9 cellular contexts compared by ENCODE assay signal in the genomic region with DNA sequence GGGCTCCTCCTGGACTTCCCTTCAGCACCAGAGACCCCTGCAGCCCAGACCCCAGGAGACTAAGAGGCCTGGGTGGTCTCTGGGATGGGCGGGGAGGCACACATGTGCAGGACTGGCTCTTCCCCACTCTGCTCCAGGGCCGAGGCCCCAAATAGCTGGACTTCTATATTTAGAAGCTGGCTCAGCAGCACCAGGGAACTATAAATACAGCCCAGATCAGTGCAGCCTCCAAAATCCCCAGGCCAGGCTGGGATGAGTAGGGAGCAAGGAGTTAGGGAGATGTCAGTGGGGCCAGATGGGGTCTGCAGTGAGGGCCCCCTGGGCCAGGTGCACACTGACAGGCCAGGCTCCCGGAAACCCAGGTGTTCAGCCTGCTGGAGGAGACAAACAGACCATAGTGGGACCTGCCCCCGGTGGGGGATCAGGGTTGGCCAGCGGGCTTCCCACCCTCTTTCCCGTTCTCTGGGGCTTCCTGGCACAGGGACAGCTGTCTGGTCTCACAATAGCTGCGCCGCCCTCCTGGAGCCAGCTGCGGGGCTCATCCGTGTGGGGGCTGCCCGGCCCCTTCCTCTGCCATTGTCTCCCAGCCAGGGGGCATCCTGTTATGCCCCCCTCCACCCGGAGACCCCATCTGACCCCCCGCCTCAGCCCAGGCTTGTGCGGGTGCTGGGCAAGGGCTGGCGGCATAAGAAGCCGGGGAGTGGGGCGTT. TPM values are rescaled to one million over a fixed set of nuclear protein-coding genes. Genes with fewer than 3 reads are reported as not detected.
A peak's percentile ranks its signal among the peaks of the same experiment; 100 is the strongest.
DNase-seq lines count a peak whose midpoint lies in the region; ATAC-seq and TF ChIP-seq lines count a peak whose summit lies in the region.
"Had no signal": no experiment of that assay in that cellular context is flagged by ENCODE, and none has a peak within 500 bp of the region (broad histone marks: within the 10 kb centered on the region; RNA-seq: fewer than 3 reads in every experiment).

No MANE protein-coding gene starts in this region.

- H3K4me3 ChIP-seq in colonic mucosa (no peak overlapping the region), aorta (ENCODE audit: low read length in 2 of 2) (no peak overlapping the region)

- WGBS in aorta, 2 donors, result 13 to 17% methylated on average over 15 to 17 of the region's 17 CpGs

- intact Hi-C loops in colonic mucosa (cut with DNase I), result no loop called here
- intact Hi-C loops in aorta (cut with DNase I), result no loop called here

- H3K9me3 ChIP-seq in colonic mucosa (no peaks in the 10 kb centered on the region), aorta (ENCODE audit: control insufficient read depth, low read length) (no peaks in the 10 kb centered on the region)

- H3K27me3 Mint-ChIP-seq in activated naive CD4-positive, alpha-beta T cell treated with anti-CD3 and anti-CD28 coated beads, Interleukin-2, amount 50 U/mL, for 24 hours, result no peaks in the 10 kb centered on the region
- H3K27me3 Mint-ChIP-seq in mesothelial cell of epicardium (ENCODE audit: low read depth), result no peaks in the 10 kb centered on the region

- in situ Hi-C loops in G401 (cut with HindIII; ENCODE audit: low sequenced_read_pairs), result no loop called here

- H3K27ac Mint-ChIP-seq in activated naive CD4-positive, alpha-beta T cell treated with anti-CD3 and anti-CD28 coated beads, Interleukin-2, amount 50 U/mL, for 24 hours, result peak overlapping the region; percentile 97
- peak overlapping the region; percentile 67 for H3K27ac Mint-ChIP-seq in mesothelial cell of epicardium

- no peak for DNase-seq in activated naive CD4-positive, alpha-beta T cell treated with anti-CD3 and anti-CD28 coated beads, Interleukin-2, amount 50 U/mL, for 16 hours
- DNase-seq in colonic mucosa (no peak), mesothelial cell of epicardium (ENCODE audit: low spot score in 2 of 2, unreplicated experiment in 2 of 2) (no peak), aorta (peak in 1 of 2 donors; percentile 69), SHP77 treated with DMSO at 0.1 percent for 48 hours (lab: John Stamatoyannopoulos, UW) (no peak), G401 (ENCODE audit: low spot score) (no peak)
- DNase-seq: stimulated activated CD4-positive, alpha-beta T cell treated with anti-CD3 and anti-CD28 coated beads, Interleukin-4, amount 100 ng/mL, for 1 hour had no signal

- H3K4me1 ChIP-seq in colonic mucosa (peaks cover 17% of the 10 kb centered on the region), aorta (ENCODE audit: control insufficient read depth in 1 of 2, insufficient read depth in 2 of 2, low read length in 2 of 2) (peaks cover 0 to 3% of the 10 kb centered on the region in 2 donors)

- H3K9me3 Mint-ChIP-seq in activated naive CD4-positive, alpha-beta T cell treated with anti-CD3 and anti-CD28 coated beads, Interleukin-2, amount 50 U/mL, for 24 hours, result no peaks in the 10 kb centered on the region
- no peaks in the 10 kb centered on the region for H3K9me3 Mint-ChIP-seq in mesothelial cell of epicardium

- H3K36me3 ChIP-seq in colonic mucosa, result no peaks in the 10 kb centered on the region
- no peaks in the 10 kb centered on the region for H3K36me3 ChIP-seq in aorta (ENCODE audit: control insufficient read depth in 1 of 2, insufficient read depth in 2 of 2, low read length in 1 of 2)

- H3K27ac ChIP-seq in colonic mucosa (peak overlapping the region; percentile 60), aorta (ENCODE audit: low read depth in 1 of 2, low read length in 2 of 2) (peak overlapping the region; percentile 66 to 85)

- no peaks in the 10 kb centered on the region for H3K36me3 Mint-ChIP-seq in activated naive CD4-positive, alpha-beta T cell treated with anti-CD3 and anti-CD28 coated beads, Interleukin-2, amount 50 U/mL, for 24 hours
- no peaks in the 10 kb centered on the region for H3K36me3 Mint-ChIP-seq in mesothelial cell of epicardium

- ATAC-seq in aorta (ENCODE audit: low FRiP score) (peak; percentile 72), GM21367 (IDR thresholded peaks at IDR 0.05; ENCODE audit: unreplicated experiment) (no peak)

- H3K27me3 ChIP-seq in colonic mucosa, result no peaks in the 10 kb centered on the region
- H3K27me3 ChIP-seq in aorta (ENCODE audit: control insufficient read depth in 1 of 2, insufficient read depth in 2 of 2, low read length in 1 of 2), result no peaks in the 10 kb centered on the region

- H3K9ac ChIP-seq in colonic mucosa (ENCODE audit: low read depth in 2 of 2, low read length in 2 of 2), result peak overlapping the region; percentile 50 to 54

- peak overlapping the region; percentile 68 for H3K4me3 Mint-ChIP-seq in activated naive CD4-positive, alpha-beta T cell treated with anti-CD3 and anti-CD28 coated beads, Interleukin-2, amount 50 U/mL, for 24 hours
- no peak overlapping the region for H3K4me3 Mint-ChIP-seq in mesothelial cell of epicardium

- no peak for TF ChIP-seq CTCF in colonic mucosa (IDR thresholded peaks at IDR 0.05)
- no peak for TF ChIP-seq CTCF in mesothelial cell of epicardium (IDR thresholded peaks at IDR 0.05; ENCODE audit: unreplicated experiment)

- H3K4me1 Mint-ChIP-seq in activated naive CD4-positive, alpha-beta T cell treated with anti-CD3 and anti-CD28 coated beads, Interleukin-2, amount 50 U/mL, for 24 hours, result peaks cover 69% of the 10 kb centered on the region
- peaks cover 13% of the 10 kb centered on the region for H3K4me1 Mint-ChIP-seq in mesothelial cell of epicardium

RNA-seq across cellular contexts. Expression of a gene that starts 5.5 kb away (rescaled TPM):
- 100 to 1,000 TPM; 133 to 175 TPM for total RNA-seq in colonic mucosa
- total RNA-seq in mesothelial cell of epicardium, result 4.5 to 5.4 TPM (median 4.9 TPM) in 3 replicates
- total RNA-seq in aorta, result 100 to 1,000 TPM; 158 to 337 TPM
- polyA plus RNA-seq in aorta, result 10 to 100 TPM; 38.6 to 92.7 TPM
- 25.3 and 28.1 TPM in 2 replicates for total RNA-seq in G401 (2014; rRNA removed; shearing (Covaris generic))

RNA-seq across cellular contexts. Expression of a gene that starts 43.4 kb away (rescaled TPM):
- total RNA-seq in colonic mucosa (100 to 1,000 TPM in 1 of 2 donors, 10 to 100 TPM in 1; 55.2 to 160 TPM), mesothelial cell of epicardium (66.9 to 68.6 TPM (median 67.6 TPM) in 3 replicates), aorta (10 to 100 TPM; 45.0 to 49.5 TPM)
- 10 to 100 TPM; 28.5 to 98.7 TPM for polyA plus RNA-seq in aorta
- 181 and 204 TPM in 2 replicates for total RNA-seq in G401 (2014; rRNA removed; shearing (Covaris generic))

RNA-seq across cellular contexts. Expression of a gene that starts 57.4 kb away (rescaled TPM):
- total RNA-seq in colonic mucosa (10 to 100 TPM; 35.9 to 37.5 TPM), mesothelial cell of epicardium (84.5 to 89.1 TPM (median 85.9 TPM) in 3 replicates), aorta (100 to 1,000 TPM; 106 to 112 TPM)
- polyA plus RNA-seq in aorta, result 10 to 100 TPM; 38.7 to 68.1 TPM
- 94.8 and 98.6 TPM in 2 replicates for total RNA-seq in G401 (2014; rRNA removed; shearing (Covaris generic))
